8 cellular contexts compared by ENCODE assay signal in the genomic region with DNA sequence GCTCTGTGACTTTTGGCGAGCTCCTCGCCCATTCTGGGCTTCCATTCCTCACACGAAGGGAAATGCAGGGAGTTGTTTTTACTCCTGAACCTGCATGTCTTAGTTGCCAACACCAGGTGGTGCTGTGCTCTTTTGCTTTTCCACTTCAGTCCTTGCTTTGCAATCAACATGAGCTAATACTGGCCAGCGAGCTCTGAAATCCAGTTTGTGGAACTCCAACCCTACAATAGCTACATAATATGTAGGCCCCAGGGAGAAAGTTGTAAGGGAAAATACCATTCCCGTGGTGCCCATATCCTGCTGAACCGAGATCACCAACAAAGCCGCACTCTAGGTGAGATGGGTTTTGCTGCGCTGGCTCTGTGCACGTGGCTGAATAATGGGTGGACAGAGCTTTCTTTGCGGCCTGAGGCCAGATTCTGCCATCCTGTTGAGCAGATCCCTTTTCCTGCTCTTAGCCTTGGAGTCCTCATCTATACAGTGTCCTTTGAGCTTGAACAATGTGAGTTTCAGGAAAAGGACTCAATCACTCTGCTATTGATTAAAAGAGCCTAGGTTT.
DNase-seq lines count a peak whose midpoint lies in the region; ATAC-seq and TF ChIP-seq lines count a peak whose summit lies in the region.

No MANE protein-coding gene starts in this region.

- DNase-seq in C1 segment of cervical spinal cord (lab: John Stamatoyannopoulos, UW) (peak in 12 of 14 donors; percentile 16 to 59 (median 36)), GM19240 (ENCODE audit: insufficient read length, low spot score) (peak; percentile 36), NCI-H146 treated with DMSO at 0.1 percent for 48 hours (lab: John Stamatoyannopoulos, UW; ENCODE audit: unreplicated experiment) (peak; percentile 12), T-helper 9 cell (peak; percentile 10), cardiac fibroblast (ENCODE audit: low read depth in 2 of 2) (peak; percentile 88 to 92), kidney glomerular epithelial cell (lab: John Stamatoyannopoulos, UW) (peak; percentile 87)
- DNase-seq in stimulated activated CD4-positive, alpha-beta T cell treated with anti-CD3 and anti-CD28 coated beads, Interleukin-4, amount 100 ng/mL, for 1 hour: peak; percentile 25

- TF ChIP-seq CTCF in cardiac fibroblast (IDR thresholded peaks at IDR 0.05; ENCODE audit: low read depth, low read length): peak; percentile 85

- H3K4me3 ChIP-seq in cardiac fibroblast (replicated peaks in 1 of 2; ENCODE audit: low read depth in 2 of 2, low read length in 2 of 2): no peak overlapping the region

- no peak for ATAC-seq in HG03108 (IDR thresholded peaks at IDR 0.05; ENCODE audit: unreplicated experiment)

Comparison
In these comparisons a context has a peak if more than half of its experiments do, and no peak if none do; other contexts are left out.
1. DNase-seq: peak in every context shown above with its lines; median percentile 90 in cardiac fibroblast; 87 in kidney glomerular epithelial cell; 36 in C1 segment of cervical spinal cord; 36 in GM19240; 25 in stimulated activated CD4-positive, alpha-beta T cell treated with anti-CD3 and anti-CD28 coated beads, Interleukin-4, amount 100 ng/mL, for 1 hour; 12 in NCI-H146 treated with DMSO at 0.1 percent for 48 hours; 10 in T-helper 9 cell.